ENCODE assay signal across 8 cellular contexts in the genomic region with DNA sequence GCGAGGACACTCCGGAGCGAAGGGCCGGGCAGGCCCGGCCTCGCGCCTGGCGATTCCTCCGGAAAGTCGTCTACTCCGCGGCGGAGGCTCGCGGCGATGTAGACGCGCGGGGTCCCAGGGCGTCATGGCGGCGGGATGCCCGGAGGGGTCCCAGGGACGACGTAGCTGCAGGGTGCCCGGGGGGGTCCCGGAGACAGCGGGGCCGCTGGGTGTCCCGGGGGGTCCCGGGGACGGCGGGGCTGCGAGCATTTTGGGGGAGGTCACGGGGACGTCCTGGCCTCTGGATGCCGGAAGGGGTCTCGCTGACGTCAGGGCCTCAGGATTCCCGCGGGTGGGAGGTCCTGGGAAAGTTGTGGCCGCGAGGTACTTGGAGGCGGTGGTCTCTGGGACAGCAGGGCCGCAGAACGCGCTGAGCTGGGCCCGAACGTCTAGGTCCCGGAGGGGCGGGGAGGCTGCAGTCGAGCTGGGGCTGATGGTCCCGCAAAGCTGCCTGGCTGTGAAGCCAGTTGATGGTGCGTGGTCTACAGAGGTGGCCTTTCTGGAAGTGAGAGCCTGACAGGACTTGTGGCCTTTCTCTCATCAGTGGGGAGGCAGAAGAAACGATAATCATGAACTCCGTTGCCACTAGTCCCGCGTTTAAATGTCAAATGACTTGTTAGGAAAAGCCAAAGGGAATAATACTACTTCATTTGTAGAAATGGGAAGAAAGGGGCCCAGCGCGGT. TPM values are rescaled to one million over a fixed set of nuclear protein-coding genes. Genes with fewer than 3 reads are reported as not detected.
DNase-seq lines count a peak whose midpoint lies in the region; ATAC-seq and TF ChIP-seq lines count a peak whose summit lies in the region.

No MANE protein-coding gene starts in this region.

- DNase-seq in AG08395 (ENCODE audit: low spot score) (peak; percentile 19), fibroblast of pulmonary artery (ENCODE audit: low read depth) (peak; percentile 16), uterus (peak in 1 of 2 donors; percentile 36), NCI-H1105 treated with DMSO at 0.1 percent for 48 hours (lab: John Stamatoyannopoulos, UW) (no peak)
- peak; percentile 11 for DNase-seq in activated T-cell treated with anti-CD3 and anti-CD28 coated beads, Interleukin-2, amount 50 U/mL, for 4 hours

- TF ChIP-seq CTCF in Loucy (conservative IDR thresholded peaks at IDR 0.05; ENCODE audit: low read length) (no peak), fibroblast of pulmonary artery (IDR thresholded peaks at IDR 0.05; ENCODE audit: low read length, missing control alignments) (no peak), neural cell (IDR thresholded peaks at IDR 0.05; ENCODE audit: poor library complexity, severe bottlenecking) (no peak), uterus (IDR thresholded peaks at IDR 0.05) (no peak)

- no peak for TF ChIP-seq POLR2A in uterus (IDR thresholded peaks at IDR 0.05)

- peaks cover 56% of the 10 kb centered on the region for H3K79me2 ChIP-seq in Loucy (ENCODE audit: insufficient read depth, low read length)
- H3K79me2 ChIP-seq in neural cell (replicated peaks; ENCODE audit: insufficient read depth, low read length), result peaks cover 17% of the 10 kb centered on the region

- no peaks in the 10 kb centered on the region for H3K9me3 Mint-ChIP-seq in activated T-cell treated with anti-CD3 and anti-CD28 coated beads, Interleukin-2, amount 50 U/mL, for 4 hours

- H3K4me3 Mint-ChIP-seq in activated T-cell treated with anti-CD3 and anti-CD28 coated beads, Interleukin-2, amount 50 U/mL, for 4 hours, result peak overlapping the region; percentile 96

- H3K27ac ChIP-seq in neural cell (ENCODE audit: low read length) (peak overlapping the region; percentile 98), uterus (peak overlapping the region; percentile 84 to 89)

- peaks cover 38% of the 10 kb centered on the region; the same call in 1 of the 2 replicates for H3K36me3 ChIP-seq in Loucy (ENCODE audit: insufficient read depth, low read length)
- peaks cover 8% of the 10 kb centered on the region for H3K36me3 ChIP-seq in neural cell (ENCODE audit: insufficient read depth, low read length)
- no peaks in the 10 kb centered on the region for H3K36me3 ChIP-seq in uterus

- H3K27me3 Mint-ChIP-seq in activated T-cell treated with anti-CD3 and anti-CD28 coated beads, Interleukin-2, amount 50 U/mL, for 4 hours (ENCODE audit: low read depth), result no peaks in the 10 kb centered on the region

- H3K27me3 ChIP-seq in Loucy (ENCODE audit: insufficient read depth, low read length, poor library complexity, severe bottlenecking) (no peaks in the 10 kb centered on the region), neural cell (ENCODE audit: insufficient read depth, low read depth, low read length) (no peaks in the 10 kb centered on the region), uterus (no peaks in the 10 kb centered on the region)

- intact Hi-C loops in uterus (cut with DNase I; ENCODE audit: low total_unique reads), result no loop called here

- H3F3A ChIP-seq in Loucy (ENCODE audit: low read depth) (no peaks in the 10 kb centered on the region), neural cell (ENCODE audit: insufficient read depth, low read length, poor library complexity, severe bottlenecking) (peaks cover 7% of the 10 kb centered on the region)

- H3K4me1 ChIP-seq in Loucy (ENCODE audit: insufficient read depth, low read length, poor library complexity, severe bottlenecking) (peaks cover 27% of the 10 kb centered on the region), uterus (peaks cover 5% of the 10 kb centered on the region in 2 donors)

- H3K4me2 ChIP-seq in Loucy (ENCODE audit: low read depth, low read length, poor library complexity, severe bottlenecking) (peak overlapping the region; percentile 96), neural cell (ENCODE audit: low read length) (peak overlapping the region; percentile 63)

- H3K4me3 ChIP-seq in Loucy (ENCODE audit: low read length, poor library complexity, severe bottlenecking) (peak overlapping the region; percentile 85), fibroblast of pulmonary artery (replicated peaks; ENCODE audit: low read depth, low read length) (peak overlapping the region; percentile 95), neural cell (ENCODE audit: low read length) (peak overlapping the region; percentile 96), uterus (peak overlapping the region; percentile 96)

- peak; percentile 8 for ATAC-seq in GM19395 (IDR thresholded peaks at IDR 0.05; ENCODE audit: unreplicated experiment)
- ATAC-seq in activated T-cell treated with anti-CD3 and anti-CD28 coated beads, Interleukin-2, amount 50 U/mL, for 4 hours, result peak; percentile 7 to 8

- H4K20me1 ChIP-seq in Loucy (ENCODE audit: insufficient read depth, low read length, poor library complexity, severe bottlenecking), result peaks cover 44% of the 10 kb centered on the region
- no peaks in the 10 kb centered on the region for H4K20me1 ChIP-seq in neural cell (ENCODE audit: insufficient read depth)

- H3K36me3 Mint-ChIP-seq in activated T-cell treated with anti-CD3 and anti-CD28 coated beads, Interleukin-2, amount 50 U/mL, for 4 hours (ENCODE audit: insufficient read depth), result peaks cover 19% of the 10 kb centered on the region

- TF ChIP-seq RAD21 in neural cell (conservative IDR thresholded peaks at IDR 0.05), result peak; percentile 6

- peak overlapping the region; percentile 96 for H2AFZ ChIP-seq in Loucy (ENCODE audit: low read length)
- peak overlapping the region; percentile 65 for H2AFZ ChIP-seq in neural cell (ENCODE audit: low read depth, low read length)

- H3K9ac ChIP-seq in Loucy (ENCODE audit: low read depth, low read length, poor library complexity, severe bottlenecking) (peak overlapping the region; percentile 98), neural cell (ENCODE audit: low read length) (peak overlapping the region; percentile 94)

- peaks cover 18% of the 10 kb centered on the region for H3K4me1 Mint-ChIP-seq in activated T-cell treated with anti-CD3 and anti-CD28 coated beads, Interleukin-2, amount 50 U/mL, for 4 hours (ENCODE audit: low read depth)

- TF ChIP-seq EP300 in neural cell (conservative IDR thresholded peaks at IDR 0.05; ENCODE audit: poor library complexity, severe bottlenecking), result no peak

- H3K9me3 ChIP-seq in Loucy (ENCODE audit: insufficient read depth, low read depth, low read length), result no peaks in the 10 kb centered on the region
- no peaks in the 10 kb centered on the region for H3K9me3 ChIP-seq in neural cell (ENCODE audit: low read length)
- no peaks in the 10 kb centered on the region for H3K9me3 ChIP-seq in uterus

- no peaks in the 10 kb centered on the region for H3K9me2 ChIP-seq in Loucy (replicated peaks; ENCODE audit: low read depth, low read length)
- no peaks in the 10 kb centered on the region for H3K9me2 ChIP-seq in neural cell (ENCODE audit: insufficient read depth, low read length)

TF ChIP-seq in neural cell, 6 proteins besides CTCF, POLR2A, EP300 and RAD21:
- TF ChIP-seq TAF1 (IDR thresholded peaks at IDR 0.05; ENCODE audit: low read depth), result peak; percentile 63
- TF ChIP-seq, protein P1, sequence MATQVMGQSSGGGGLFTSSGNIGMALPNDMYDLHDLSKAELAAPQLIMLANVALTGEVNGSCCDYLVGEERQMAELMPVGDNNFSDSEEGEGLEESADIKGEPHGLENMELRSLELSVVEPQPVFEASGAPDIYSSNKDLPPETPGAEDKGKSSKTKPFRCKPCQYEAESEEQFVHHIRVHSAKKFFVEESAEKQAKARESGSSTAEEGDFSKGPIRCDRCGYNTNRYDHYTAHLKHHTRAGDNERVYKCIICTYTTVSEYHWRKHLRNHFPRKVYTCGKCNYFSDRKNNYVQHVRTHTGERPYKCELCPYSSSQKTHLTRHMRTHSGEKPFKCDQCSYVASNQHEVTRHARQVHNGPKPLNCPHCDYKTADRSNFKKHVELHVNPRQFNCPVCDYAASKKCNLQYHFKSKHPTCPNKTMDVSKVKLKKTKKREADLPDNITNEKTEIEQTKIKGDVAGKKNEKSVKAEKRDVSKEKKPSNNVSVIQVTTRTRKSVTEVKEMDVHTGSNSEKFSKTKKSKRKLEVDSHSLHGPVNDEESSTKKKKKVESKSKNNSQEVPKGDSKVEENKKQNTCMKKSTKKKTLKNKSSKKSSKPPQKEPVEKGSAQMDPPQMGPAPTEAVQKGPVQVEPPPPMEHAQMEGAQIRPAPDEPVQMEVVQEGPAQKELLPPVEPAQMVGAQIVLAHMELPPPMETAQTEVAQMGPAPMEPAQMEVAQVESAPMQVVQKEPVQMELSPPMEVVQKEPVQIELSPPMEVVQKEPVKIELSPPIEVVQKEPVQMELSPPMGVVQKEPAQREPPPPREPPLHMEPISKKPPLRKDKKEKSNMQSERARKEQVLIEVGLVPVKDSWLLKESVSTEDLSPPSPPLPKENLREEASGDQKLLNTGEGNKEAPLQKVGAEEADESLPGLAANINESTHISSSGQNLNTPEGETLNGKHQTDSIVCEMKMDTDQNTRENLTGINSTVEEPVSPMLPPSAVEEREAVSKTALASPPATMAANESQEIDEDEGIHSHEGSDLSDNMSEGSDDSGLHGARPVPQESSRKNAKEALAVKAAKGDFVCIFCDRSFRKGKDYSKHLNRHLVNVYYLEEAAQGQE (IDR thresholded peaks at IDR 0.05; ENCODE audit: borderline replicate concordance), result no peak

RNA-seq across cellular contexts. Expression of gene HSPA14, which starts 0.6 kb away (rescaled TPM):
- total RNA-seq in activated T-cell treated with anti-CD3 and anti-CD28 coated beads, Interleukin-2, amount 50 U/mL, for 4 hours, result 10 to 100 TPM; 53.9 to 58.5 (median 54.6) TPM
- polyA plus RNA-seq in neural cell, result 32.3 and 48.1 TPM in 2 replicates
- polyA minus RNA-seq in neural cell, result 20.0 and 20.7 TPM in 2 replicates
- total RNA-seq in uterus, result 10 to 100 TPM; 10.4 to 19.4 (median 13.8) TPM

RNA-seq across cellular contexts. Expression of gene MSANTD7, which starts 0.6 kb away (rescaled TPM):
- total RNA-seq in activated T-cell treated with anti-CD3 and anti-CD28 coated beads, Interleukin-2, amount 50 U/mL, for 4 hours, result 10 to 100 TPM; 28.1 to 33.0 (median 32.0) TPM
- 18.2 and 21.1 TPM in 2 replicates for polyA plus RNA-seq in neural cell
- polyA minus RNA-seq in neural cell, result 43.8 and 45.0 TPM in 2 replicates
- total RNA-seq in uterus, result 10 to 100 TPM in 2 of 4 donors, 1 to 10 TPM in 2; 3.2 to 23.2 (median 8.6) TPM

RNA-seq across cellular contexts. Expression of gene CDNF, which starts 0.9 kb away (rescaled TPM):
- 1 to 10 TPM in 2 of 3 donors, under 1 TPM in 1; 0.71 to 2.1 (median 1.0) TPM for total RNA-seq in activated T-cell treated with anti-CD3 and anti-CD28 coated beads, Interleukin-2, amount 50 U/mL, for 4 hours
- polyA plus RNA-seq in neural cell, result 1.5 TPM in 1 of 2 replicates, not detected in the other
- 0.93 and 1.5 TPM in 2 replicates for polyA minus RNA-seq in neural cell
- total RNA-seq in uterus, result 1 to 10 TPM in 3 of 4 donors, not detected in 1; 2.6 to 9.1 (median 3.8) TPM

RNA-seq across cellular contexts. Expression of gene SUV39H2, which starts 39.9 kb away (rescaled TPM):
- total RNA-seq in activated T-cell treated with anti-CD3 and anti-CD28 coated beads, Interleukin-2, amount 50 U/mL, for 4 hours, result 10 to 100 TPM; 19.6 to 22.0 (median 21.6) TPM
- 19.4 and 34.5 TPM in 2 replicates for polyA plus RNA-seq in neural cell
- 45.3 and 57.6 TPM in 2 replicates for polyA minus RNA-seq in neural cell
- 10 to 100 TPM in 2 of 4 donors, 1 to 10 TPM in 2; 7.4 to 41.5 (median 12.2) TPM for total RNA-seq in uterus
